In the genomic region with DNA sequence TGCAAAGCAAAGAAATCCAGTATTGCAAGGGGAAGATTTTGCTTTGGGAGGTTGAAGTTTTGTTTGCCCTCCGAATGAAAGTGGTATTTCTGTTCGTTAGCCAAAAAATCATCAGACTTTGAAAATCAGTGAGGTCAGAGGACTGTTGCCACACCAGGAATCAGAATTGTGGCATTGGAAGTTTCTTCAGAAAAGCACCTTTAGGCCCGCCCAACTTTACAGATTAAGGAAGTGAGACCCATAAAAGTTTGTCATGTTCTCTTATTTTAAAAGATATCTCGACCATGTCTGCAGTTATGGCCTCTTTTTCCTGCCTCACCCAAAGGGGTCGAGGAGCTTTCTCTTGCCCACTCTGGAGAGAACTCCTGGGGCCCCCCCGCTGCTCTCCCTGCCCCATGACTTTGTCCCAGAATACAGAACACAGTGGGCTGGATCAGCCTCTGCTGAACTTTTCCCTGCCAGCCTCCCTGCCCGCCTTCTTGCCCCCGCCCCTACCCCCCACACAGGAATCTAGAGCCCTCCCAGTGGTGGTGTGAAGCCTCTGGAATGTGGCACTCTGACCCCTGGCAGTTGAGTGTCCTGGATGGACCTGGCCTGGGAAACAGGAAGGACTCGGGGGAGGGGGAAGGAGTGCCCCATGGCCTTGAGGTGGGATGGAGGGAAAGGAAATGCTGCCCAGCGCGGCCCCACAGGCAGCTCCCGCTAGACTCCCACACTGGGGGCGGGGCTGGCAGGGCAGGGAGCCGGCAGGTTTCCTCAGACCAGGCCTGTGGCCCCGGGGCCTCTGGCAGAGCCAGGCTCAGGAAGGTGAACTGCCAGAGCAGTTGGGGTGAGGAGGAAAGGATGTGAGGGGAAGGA, we compare ENCODE assay signal across 11 cellular contexts. TPM values are rescaled to one million over a fixed set of nuclear protein-coding genes. Genes with fewer than 3 reads are reported as not detected.
DNase-seq lines count a peak whose midpoint lies in the region; ATAC-seq, FAIRE-seq and TF ChIP-seq lines count a peak whose summit lies in the region.
"Had no signal": no experiment of that assay in that cellular context is flagged by ENCODE, and none has a peak within 500 bp of the region (broad histone marks: within the 10 kb centered on the region; RNA-seq: fewer than 3 reads in every experiment).

No MANE protein-coding gene starts in this region.

- no peak overlapping the region for H2BK120ac ChIP-seq in trophoblast cell (ENCODE audit: insufficient read depth, low read length, poor library complexity)

- H3K14ac ChIP-seq in trophoblast cell (ENCODE audit: low read length): no peak overlapping the region

- no peak overlapping the region for H3K9ac ChIP-seq in trophoblast cell (ENCODE audit: low read length)

- H3K4ac ChIP-seq in trophoblast cell (ENCODE audit: low read depth, low read length): no peak overlapping the region

- H4K12ac ChIP-seq in trophoblast cell (ENCODE audit: low read depth, low read length): no peak overlapping the region

- H2BK5ac ChIP-seq in trophoblast cell (ENCODE audit: low read depth, low read length, poor library complexity): no peak overlapping the region

- intact Hi-C loops in left cardiac atrium (cut with DNase I): no loop called here

- peak; percentile 78 to 89 for ATAC-seq in left cardiac atrium
- ATAC-seq in GM21619 (IDR thresholded peaks at IDR 0.05; ENCODE audit: unreplicated experiment): no peak
- ATAC-seq in GM18909 (IDR thresholded peaks at IDR 0.05; ENCODE audit: poor library complexity, unreplicated experiment): no peak

- no CpG with 5 or more reads among the region's 15 CpGs for WGBS in trophoblast cell (ENCODE audit: extremely low coverage, insufficient coverage, insufficient read length)

- H3K4me2 ChIP-seq in trophoblast cell (ENCODE audit: low read length): no peak overlapping the region

- no peak overlapping the region for H4K91ac ChIP-seq in trophoblast cell (ENCODE audit: low read depth, low read length)

- peak; percentile 71 for FAIRE-seq in H54 (lab: Jason Lieb, UNC)

- no peak overlapping the region for H2BK12ac ChIP-seq in trophoblast cell (ENCODE audit: low read length)

- H3K4me3 ChIP-seq in trophoblast cell (ENCODE audit: low read depth, low read length): no peak overlapping the region

- H2AFZ ChIP-seq in trophoblast cell (ENCODE audit: insufficient read depth, low read length, poor library complexity): no peak overlapping the region

- H2AK5ac ChIP-seq in trophoblast cell (ENCODE audit: low read length): no peak overlapping the region

- peaks cover 22 to 23% of the 10 kb centered on the region in 2 experiments for H3K4me1 ChIP-seq in trophoblast cell (ENCODE audit: control insufficient read depth in 1 of 2, insufficient read depth in 2 of 2, low read length in 2 of 2)

- DNase-seq in H54 (ENCODE audit: insufficient read length, low spot score) (peak; percentile 67), SW 1271 (lab: John Stamatoyannopoulos, UW) (peak; percentile 68 to 84), left cardiac atrium (peak; percentile 36), trophoblast cell (no peak), NCI-H128 (lab: John Stamatoyannopoulos, UW; ENCODE audit: unreplicated experiment) (no peak), Kasumi-1 (lab: John Stamatoyannopoulos, UW) (no peak)
- DNase-seq: DMS 273 treated with DMSO at 0.1 percent for 48 hours; NCI-H345; stimulated activated CD4-positive, alpha-beta T cell treated with anti-CD3 and anti-CD28 coated beads, Interleukin-4, amount 100 ng/mL, for 1 hour had no signal

- H3K9me3 ChIP-seq in trophoblast cell (ENCODE audit: insufficient read depth, low read depth, low read length): no peaks in the 10 kb centered on the region

- no peak overlapping the region for H3K18ac ChIP-seq in trophoblast cell (ENCODE audit: low read length)

- H3K36me3 ChIP-seq in trophoblast cell (ENCODE audit: control insufficient read depth in 1 of 2, insufficient read depth in 2 of 2, low read length in 2 of 2): peaks cover 0 to 12% of the 10 kb centered on the region in 2 experiments

- TF ChIP-seq POLR2A in H54 (IDR thresholded peaks at IDR 0.05; ENCODE audit: low read depth, low read length): no peak

- H3K23ac ChIP-seq in trophoblast cell (ENCODE audit: low read length): no peak overlapping the region

- no peak overlapping the region for H4K8ac ChIP-seq in trophoblast cell (ENCODE audit: low read depth, low read length)

- no peaks in the 10 kb centered on the region for H3K27me3 ChIP-seq in trophoblast cell (ENCODE audit: insufficient read depth, low read length)

- peak overlapping the region; percentile 21 for H3K27ac ChIP-seq in trophoblast cell (ENCODE audit: low read depth, low read length)

- H3K79me2 ChIP-seq in trophoblast cell (ENCODE audit: control insufficient read depth, insufficient read depth, low read length, poor library complexity): peaks cover 13% of the 10 kb centered on the region

- peaks cover 8% of the 10 kb centered on the region for H3K79me1 ChIP-seq in trophoblast cell (ENCODE audit: low read length)

RNA-seq across cellular contexts. Expression of gene CRIM1, which starts 25.3 kb away (rescaled TPM):
- 100 to 1,000 TPM in 1 of 2 donors, 10 to 100 TPM in 1; 29.6 to 101 TPM for total RNA-seq in left cardiac atrium
- 49.0 and 54.7 TPM in 2 replicates for polyA plus RNA-seq in trophoblast cell (2013)

Comparison
In these comparisons a context has a peak if more than half of its experiments do, and no peak if none do; other contexts are left out.
1. DNase-seq: peak in H54 (single experiment), SW 1271 (2 of 2) and left cardiac atrium (single experiment); none in trophoblast cell (0 of 2), NCI-H128 (single experiment) and Kasumi-1 (0 of 2).
2. ATAC-seq: peak in left cardiac atrium (2 of 2); none in GM21619 (single experiment) and GM18909 (single experiment).